ENCODE assay signal across 32 cellular contexts in genomic region chr14:94291906-94292525, GRCh38. TPM values are rescaled to one million over a fixed set of nuclear protein-coding genes. Genes with fewer than 3 reads are reported as not detected.
"Had no signal": no experiment of that assay in that cellular context is flagged by ENCODE, and none has a peak within 500 bp of the region (broad histone marks: within the 10 kb centered on the region; RNA-seq: fewer than 3 reads in every experiment).

No MANE protein-coding gene starts in this region.

- DNase-seq: heart right ventricle; hippocampal formation; kidney glomerular epithelial cell; left cardiac atrium; left lung; midbrain; mucosa of descending colon; naive thymus-derived CD4-positive, alpha-beta T cell; ovary; right cardiac atrium; sigmoid colon; small intestine; spleen; stimulated activated CD4-positive, alpha-beta T cell treated with anti-CD3 and anti-CD28 coated beads, Interleukin-4, amount 100 ng/mL, for 24 hours; stimulated activated naive CD4-positive, alpha-beta T cell treated with Interleukin-2 at 50 U/mL for 16 hours; stimulated activated naive CD8-positive, alpha-beta T cell treated with anti-CD3 and anti-CD28 coated beads, Interleukin-15, amount 100 ng/mL, for 72 hours; substantia nigra; transverse colon had no signal

- H3K4me3 Mint-ChIP-seq: naive thymus-derived CD4-positive, alpha-beta T cell; natural killer cell treated with Interleukin-12 subunit alpha and Interleukin-12 subunit beta and Interleukin-15 and Interleukin-18, amount 100 ng/mL, for 72 hours; stimulated activated effector memory CD8-positive, alpha-beta T cell treated with anti-CD3 and anti-CD28 coated beads, Interleukin-12 subunit alpha, Interleukin-12 subunit beta, amount 100 ng/mL, for 72 hours; stimulated activated naive CD8-positive, alpha-beta T cell treated with anti-CD3 and anti-CD28 coated beads, Interleukin-15, amount 100 ng/mL, for 72 hours had no signal

- H3K9me3 ChIP-seq: heart right ventricle, left lung, mucosa of descending colon, ovary, sigmoid colon, spleen, transverse colon, upper lobe of left lung had no signal

- ATAC-seq: heart right ventricle; left cardiac atrium; left lung; naive thymus-derived CD4-positive, alpha-beta T cell; natural killer cell treated with Interleukin-12 subunit alpha and Interleukin-12 subunit beta and Interleukin-15 and Interleukin-18, amount 100 ng/mL, for 72 hours; right cardiac atrium; stimulated activated naive CD8-positive, alpha-beta T cell treated with anti-CD3 and anti-CD28 coated beads, Interleukin-15, amount 100 ng/mL, for 72 hours had no signal

- H3K9me3 Mint-ChIP-seq: natural killer cell treated with Interleukin-12 subunit alpha and Interleukin-12 subunit beta and Interleukin-15 and Interleukin-18, amount 100 ng/mL, for 72 hours; stimulated activated effector memory CD8-positive, alpha-beta T cell treated with anti-CD3 and anti-CD28 coated beads, Interleukin-12 subunit alpha, Interleukin-12 subunit beta, amount 100 ng/mL, for 72 hours had no signal

- H3K27ac ChIP-seq: heart right ventricle, left lung, ovary, sigmoid colon, spleen, transverse colon, upper lobe of left lung had no signal

- H3K27me3 Mint-ChIP-seq: progenitor cell of endocrine pancreas had no signal

- H3K4me1 Mint-ChIP-seq: stimulated activated effector memory CD8-positive, alpha-beta T cell treated with anti-CD3 and anti-CD28 coated beads, Interleukin-12 subunit alpha, Interleukin-12 subunit beta, amount 100 ng/mL, for 72 hours; stimulated activated naive CD8-positive, alpha-beta T cell treated with anti-CD3 and anti-CD28 coated beads, Interleukin-15, amount 100 ng/mL, for 72 hours had no signal

- H3K4me1 ChIP-seq: heart right ventricle, left lung, sigmoid colon, spleen, upper lobe of left lung had no signal

- H3K27ac Mint-ChIP-seq: naive thymus-derived CD4-positive, alpha-beta T cell; natural killer cell treated with Interleukin-12 subunit alpha and Interleukin-12 subunit beta and Interleukin-15 and Interleukin-18, amount 100 ng/mL, for 72 hours; progenitor cell of endocrine pancreas; stimulated activated effector memory CD8-positive, alpha-beta T cell treated with anti-CD3 and anti-CD28 coated beads, Interleukin-12 subunit alpha, Interleukin-12 subunit beta, amount 100 ng/mL, for 72 hours had no signal

- H3K4me3 ChIP-seq: heart right ventricle, left lung, lung, mucosa of descending colon, ovary, sigmoid colon, spleen, transverse colon, upper lobe of left lung had no signal

- H3K36me3 ChIP-seq: heart right ventricle, left lung, ovary, sigmoid colon, spleen, transverse colon, upper lobe of left lung had no signal

- H3K27me3 ChIP-seq: ovary, sigmoid colon, transverse colon, upper lobe of left lung had no signal

- H3K36me3 Mint-ChIP-seq: naive thymus-derived CD4-positive, alpha-beta T cell; natural killer cell treated with Interleukin-12 subunit alpha and Interleukin-12 subunit beta and Interleukin-15 and Interleukin-18, amount 100 ng/mL, for 72 hours; stimulated activated effector memory CD8-positive, alpha-beta T cell treated with anti-CD3 and anti-CD28 coated beads, Interleukin-12 subunit alpha, Interleukin-12 subunit beta, amount 100 ng/mL, for 72 hours had no signal

RNA-seq across cellular contexts. Expression of gene SERPINA10, which starts 1.1 kb away (rescaled TPM):
- total RNA-seq: heart right ventricle; left cardiac atrium; left lung; lower leg skin; mesenteric fat pad; myocyte; naive thymus-derived CD4-positive, alpha-beta T cell; natural killer cell treated with Interleukin-12 subunit alpha and Interleukin-12 subunit beta and Interleukin-15 and Interleukin-18, amount 100 ng/mL, for 72 hours; omental fat pad; pulmonary artery endothelial cell; renal cortical epithelial cell; right cardiac atrium; sigmoid colon; spleen; temporal lobe had no signal
- polyA plus RNA-seq: heart right ventricle; keratinocyte; lung; naive thymus-derived CD4-positive, alpha-beta T cell; neural cell; ovary; right cardiac atrium; spleen had no signal

RNA-seq across cellular contexts. Expression of gene SERPINA6, which starts 31.1 kb away (rescaled TPM):
- total RNA-seq: heart right ventricle; left cardiac atrium; left lung; lower leg skin; mesenteric fat pad; myocyte; naive thymus-derived CD4-positive, alpha-beta T cell; natural killer cell treated with Interleukin-12 subunit alpha and Interleukin-12 subunit beta and Interleukin-15 and Interleukin-18, amount 100 ng/mL, for 72 hours; pulmonary artery endothelial cell; right cardiac atrium; sigmoid colon; spleen; temporal lobe had no signal
- polyA plus RNA-seq: heart right ventricle; keratinocyte; naive thymus-derived CD4-positive, alpha-beta T cell; neural cell; right cardiac atrium; spleen had no signal
